11 cellular contexts compared by ENCODE assay signal in genomic region chr1:91651671-91652071, GRCh38.
DNase-seq lines count a peak whose midpoint lies in the region; ATAC-seq and TF ChIP-seq lines count a peak whose summit lies in the region.
"Had no signal": no experiment of that assay in that cellular context is flagged by ENCODE, and none has a peak within 500 bp of the region (broad histone marks: within the 10 kb centered on the region; RNA-seq: fewer than 3 reads in every experiment).

No MANE protein-coding gene starts in this region.

- POLR2A ChIA-PET in IMR-90 (lab: Charles Lee; ENCODE audit: unreplicated experiment): no interaction called here

- no peak overlapping the region for H2AFZ ChIP-seq in IMR-90 (replicated peaks; ENCODE audit: low read length, poor library complexity)

- peak overlapping the region; percentile 77; the same call in 1 of the 2 replicates for H4K91ac ChIP-seq in IMR-90 (ENCODE audit: insufficient read depth, low read depth, low read length)

- H2BK15ac ChIP-seq in IMR-90 (ENCODE audit: low read depth, low read length): peak overlapping the region; percentile 69; the same call in 2 of the 3 replicates

- no peak for TF ChIP-seq RAD21 in IMR-90 (IDR thresholded peaks at IDR 0.05; ENCODE audit: low read length)

- dilution Hi-C loops in IMR-90 (cut with HindIII; ENCODE audit: low sequenced_read_pairs, unreplicated experiment): no loop called here

- peak overlapping the region; percentile 92; the same call in 1 of the 2 replicates for H3K23ac ChIP-seq in IMR-90 (ENCODE audit: low read depth, low read length)

- no peaks in the 10 kb centered on the region for H4K20me1 ChIP-seq in IMR-90 (ENCODE audit: insufficient read depth, low read length)

- H3K4me3 ChIP-seq in IMR-90 (ENCODE audit: insufficient read depth, low read depth, low read length) (no peak overlapping the region), breast epithelium (no peak overlapping the region)

- peak overlapping the region; percentile 57 to 79; a peak in 2 of 4 replicates for H4K8ac ChIP-seq in IMR-90 (ENCODE audit: low read depth in 2 of 2, low read length in 2 of 2)

- ATAC-seq in IMR-90 (ENCODE audit: low read depth) (no peak), left colon (peak; percentile 47)
- ATAC-seq: stimulated activated effector memory CD8-positive, alpha-beta T cell treated with anti-CD3 and anti-CD28 coated beads, Interleukin-12 subunit alpha, Interleukin-12 subunit beta, amount 100 ng/mL, for 72 hours had no signal

- no CpG with 5 or more reads among the region's 5 CpGs for WGBS in IMR-90 (ENCODE audit: extremely low coverage in 2 of 2, insufficient read length in 1 of 2), 2 experiments

- H2BK120ac ChIP-seq in IMR-90 (ENCODE audit: low read depth, low read length): peak overlapping the region; percentile 97

- H2AK9ac ChIP-seq in IMR-90 (replicated peaks; ENCODE audit: low read depth, low read length, poor library complexity): peak overlapping the region; percentile 80

- in situ Hi-C loops in IMR-90 (cut with MboI; ENCODE audit: low sequenced_read_pairs): no loop called here

- TF ChIP-seq POLR2A in IMR-90 (IDR thresholded peaks at IDR 0.05; ENCODE audit: low read depth, low read length) (no peak), breast epithelium (IDR thresholded peaks at IDR 0.05) (no peak)

- H3K79me1 ChIP-seq in IMR-90 (ENCODE audit: low read depth in 1 of 2, low read length in 2 of 2): no peaks in the 10 kb centered on the region

- peak overlapping the region; percentile 43; the same call in 1 of the 2 replicates for H3K18ac ChIP-seq in IMR-90 (ENCODE audit: low read depth, low read length)

- peak overlapping the region; percentile 1 for H2BK5ac ChIP-seq in IMR-90 (ENCODE audit: low read depth, low read length, poor library complexity, severe bottlenecking)

- H3K27ac ChIP-seq in IMR-90 (ENCODE audit: insufficient read depth, low read length) (peak overlapping the region; percentile 71; the same call in 1 of the 2 replicates), breast epithelium (peak overlapping the region; percentile 63 to 93)

- peak; percentile 56 for DNase-seq in IMR-90
- DNase-seq in breast epithelium (ENCODE audit: low spot score in 2 of 2): no peak
- DNase-seq in left colon: peak in 1 of 2 donors; percentile 15
- peak; percentile 91 for DNase-seq in stromal cell of bone marrow (ENCODE audit: low read depth)
- DNase-seq in HuH-7 (ENCODE audit: low spot score): no peak
- DNase-seq in DMS114 treated with DMSO at 0.1 percent for 48 hours (lab: John Stamatoyannopoulos, UW; ENCODE audit: unreplicated experiment): no peak
- no peak for DNase-seq in cerebellum (ENCODE audit: low spot score)
- no peak for DNase-seq in SKM-1 (lab: John Stamatoyannopoulos, UW; ENCODE audit: unreplicated experiment)
- DNase-seq: activated T-cell treated with anti-CD3 and anti-CD28 coated beads, Interleukin-2, amount 50 U/mL, for 24 hours; NCI-H1436 treated with DMSO at 0.1 percent for 48 hours had no signal

- CTCF ChIA-PET in IMR-90 (lab: Yijun Ruan, JAX): interaction anchor here (1.0 to 1.2 kb wide), 2 partner anchors 65 to 232 kb away, joined by 3 to 4 read pairs; no protein-coding TSS in a partner anchor

- H3K4me1 ChIP-seq in IMR-90 (ENCODE audit: control insufficient read depth, insufficient read depth, low read length) (peaks cover 15% of the 10 kb centered on the region), breast epithelium (peaks cover 0 to 5% of the 10 kb centered on the region in 2 donors)

- H3K27me3 ChIP-seq in IMR-90 (ENCODE audit: control insufficient read depth, insufficient read depth, low read length) (no peaks in the 10 kb centered on the region), breast epithelium (no peaks in the 10 kb centered on the region)

- no peak overlapping the region for H3K4me2 ChIP-seq in IMR-90 (ENCODE audit: low read depth, low read length)

- no peak overlapping the region for H3K56ac ChIP-seq in IMR-90 (ENCODE audit: extremely low read depth, insufficient read depth, low read length)

- no peaks in the 10 kb centered on the region for H3K9me3 ChIP-seq in IMR-90 (ENCODE audit: control insufficient read depth, insufficient read depth, low read length)
- no peaks in the 10 kb centered on the region for H3K9me3 ChIP-seq in breast epithelium

- H3K36me3 ChIP-seq in IMR-90 (ENCODE audit: control insufficient read depth, insufficient read depth, low read length) (no peaks in the 10 kb centered on the region), breast epithelium (no peaks in the 10 kb centered on the region)

- H3K9me1 ChIP-seq in IMR-90 (ENCODE audit: insufficient read depth, low read length): peaks cover 7% of the 10 kb centered on the region

- peak overlapping the region; percentile 96; the same call in 1 of the 2 replicates for H2BK20ac ChIP-seq in IMR-90 (ENCODE audit: low read depth, low read length)

- H4K5ac ChIP-seq in IMR-90 (ENCODE audit: low read depth, low read length): no peak overlapping the region

- no peak overlapping the region for H3K9ac ChIP-seq in IMR-90 (ENCODE audit: low read depth, low read length)

- BruUV-seq in IMR-90 (replicated peaks; lab: Mats Ljungman, UMichigan): no TSS peak

- H3K14ac ChIP-seq in IMR-90 (replicated peaks; ENCODE audit: low read depth, low read length): peak overlapping the region; percentile 94

- H2AK5ac ChIP-seq in IMR-90 (ENCODE audit: low read depth, low read length): peak overlapping the region; percentile 95

- TF ChIP-seq CTCF in IMR-90 (conservative IDR thresholded peaks at IDR 0.05; ENCODE audit: low read depth, low read length) (no peak), breast epithelium (IDR thresholded peaks at IDR 0.05) (no peak)

- peak overlapping the region; percentile 85 for H3K4ac ChIP-seq in IMR-90 (ENCODE audit: low read depth, low read length)

- intact Hi-C loops in IMR-90 (cut with micrococcal nuclease): no loop called here
- intact Hi-C loops in breast epithelium (cut with DNase I; ENCODE audit: low total_unique reads): no loop called here
- intact Hi-C loops in left colon (cut with DNase I, micrococcal nuclease): no loop called here

TF ChIP-seq in IMR-90, 13 proteins besides CTCF, POLR2A, EP300 and RAD21:
- no peak for TF ChIP-seq SMC3 (IDR thresholded peaks at IDR 0.05; ENCODE audit: low read depth, low read length)
- no peak for TF ChIP-seq MAFK (IDR thresholded peaks at IDR 0.05; ENCODE audit: low read depth, low read length)
- TF ChIP-seq BHLHE40 (IDR thresholded peaks at IDR 0.05; ENCODE audit: low read depth, low read length): no peak
- TF ChIP-seq MAZ (IDR thresholded peaks at IDR 0.05; ENCODE audit: borderline replicate concordance, low read depth, low read length): no peak
- no peak for TF ChIP-seq FOS (IDR thresholded peaks at IDR 0.05; ENCODE audit: low read depth, low read length)
- TF ChIP-seq USF2 (IDR thresholded peaks at IDR 0.05; ENCODE audit: low read depth, low read length): no peak
- no peak for TF ChIP-seq RCOR1 (IDR thresholded peaks at IDR 0.05; ENCODE audit: insufficient replicate concordance, low read length)
- TF ChIP-seq NFE2L2 (IDR thresholded peaks at IDR 0.05; ENCODE audit: low read depth, low read length): no peak
- no peak for TF ChIP-seq MXI1 (IDR thresholded peaks at IDR 0.05; ENCODE audit: borderline replicate concordance, low read depth, low read length)
- TF ChIP-seq RFX5 (IDR thresholded peaks at IDR 0.05; ENCODE audit: low read depth, low read length): no peak
- TF ChIP-seq CHD1 (IDR thresholded peaks at IDR 0.05; ENCODE audit: low read depth, low read length): no peak
- no peak for TF ChIP-seq CEBPB (IDR thresholded peaks at IDR 0.05; ENCODE audit: low read depth, low read length)
TF ChIP-seq in IMR-90: peak in this region for 0.

Comparison
In these comparisons a context has a peak if more than half of its experiments do, and no peak if none do; other contexts are left out.
1. DNase-seq: peak in IMR-90 (single experiment) and stromal cell of bone marrow (single experiment); none in breast epithelium (0 of 2), HuH-7 (single experiment), DMS114 treated with DMSO at 0.1 percent for 48 hours (single experiment), cerebellum (single experiment) and SKM-1 (single experiment).